ENCODE assay signal across 8 cellular contexts in genomic region chr17:48915459-48916282, GRCh38. TPM values are rescaled to one million over a fixed set of nuclear protein-coding genes. Genes with fewer than 3 reads are reported as not detected.
A peak's percentile ranks its signal among the peaks of the same experiment; 100 is the strongest.
DNase-seq lines count a peak whose midpoint lies in the region; ATAC-seq and TF ChIP-seq lines count a peak whose summit lies in the region.

No MANE protein-coding gene starts in this region.

- H3K27ac ChIP-seq in breast epithelium (peak overlapping the region; percentile 52 to 71), neutrophil (peak overlapping the region; percentile 41), endodermal cell (ENCODE audit: low read depth, low read length) (no peak overlapping the region)

- no peak overlapping the region for H3K27ac Mint-ChIP-seq in endodermal cell

- H3K27me3 ChIP-seq in breast epithelium (no peaks in the 10 kb centered on the region), neutrophil (no peaks in the 10 kb centered on the region), endodermal cell (ENCODE audit: control insufficient read depth, insufficient read depth, low read length, poor library complexity, severe bottlenecking) (no peaks in the 10 kb centered on the region)

- ATAC-seq in GM18505 (IDR thresholded peaks at IDR 0.05; ENCODE audit: unreplicated experiment) (peak; percentile 80), HG02763 (IDR thresholded peaks at IDR 0.05; ENCODE audit: unreplicated experiment) (peak; percentile 56)

- TF ChIP-seq CTCF in breast epithelium (IDR thresholded peaks at IDR 0.05) (no peak), neutrophil (IDR thresholded peaks at IDR 0.05) (no peak), endodermal cell (conservative IDR thresholded peaks at IDR 0.05) (no peak)

- H3K4me3 ChIP-seq in breast epithelium (no peak overlapping the region), neutrophil (ENCODE audit: low read depth in 1 of 2, low read length in 1 of 2) (no peak overlapping the region), endodermal cell (ENCODE audit: low read length) (no peak overlapping the region)

- TF ChIP-seq POLR2A in GM18505 (IDR thresholded peaks at IDR 0.05; ENCODE audit: borderline replicate concordance, extremely low read depth, insufficient read depth, insufficient read length), result peak; percentile 39
- no peak for TF ChIP-seq POLR2A in breast epithelium (IDR thresholded peaks at IDR 0.05)

- H3K9ac ChIP-seq in endodermal cell (ENCODE audit: extremely low read depth, low read length, poor library complexity, severe bottlenecking), result no peak overlapping the region

- peaks cover 74% of the 10 kb centered on the region for H3K36me3 Mint-ChIP-seq in endodermal cell (ENCODE audit: low read depth)

- H3K9me3 Mint-ChIP-seq in endodermal cell, result no peaks in the 10 kb centered on the region

- peaks cover 8% of the 10 kb centered on the region for H3K4me1 Mint-ChIP-seq in endodermal cell

- H3K4me1 ChIP-seq in breast epithelium (no peaks in the 10 kb centered on the region), neutrophil (ENCODE audit: control insufficient read depth in 1 of 2, insufficient read depth in 1 of 2, low read depth in 1 of 2, low read length in 1 of 2) (peaks cover 0 to 5% of the 10 kb centered on the region in 2 experiments), endodermal cell (ENCODE audit: control insufficient read depth, insufficient read depth, low read length) (no peaks in the 10 kb centered on the region)

- H3K9me3 ChIP-seq in breast epithelium (no peaks in the 10 kb centered on the region), neutrophil (no peaks in the 10 kb centered on the region), endodermal cell (ENCODE audit: control insufficient read depth, low read length) (no peaks in the 10 kb centered on the region)

- H3K27me3 Mint-ChIP-seq in endodermal cell (ENCODE audit: insufficient read depth), result no peaks in the 10 kb centered on the region

- intact Hi-C loops in breast epithelium (cut with DNase I; ENCODE audit: low total_unique reads), result no loop called here

- peak; percentile 86 for DNase-seq in SIG-M5 treated with dmso at 0.1 percent for 504 hours (lab: John Stamatoyannopoulos, UW; ENCODE audit: unreplicated experiment)
- DNase-seq in breast epithelium (ENCODE audit: low spot score in 2 of 2), result no peak
- DNase-seq in DMS53 treated with DMSO at 0.1 percent for 48 hours (lab: John Stamatoyannopoulos, UW; ENCODE audit: unreplicated experiment), result no peak
- no peak for DNase-seq in endodermal cell
- DNase-seq in NCI-H128 (lab: John Stamatoyannopoulos, UW; ENCODE audit: unreplicated experiment), result no peak

- H3K36me3 ChIP-seq in breast epithelium (peaks cover 4% of the 10 kb centered on the region), neutrophil (peaks cover 88% of the 10 kb centered on the region), endodermal cell (ENCODE audit: control insufficient read depth, insufficient read depth, low read length) (peaks cover 92% of the 10 kb centered on the region)

- WGBS in endodermal cell (ENCODE audit: insufficient coverage in 1 of 2, insufficient read length in 1 of 2), 2 experiments, result 93 to 98% methylated on average over 2 to 3 of the region's 5 CpGs

- H3K4me3 Mint-ChIP-seq in endodermal cell, result no peak overlapping the region

RNA-seq across cellular contexts. Expression of gene UBE2Z, which starts 7.5 kb away (rescaled TPM):
- 10 to 100 TPM; 45.9 to 70.1 (median 64.2) TPM for total RNA-seq in breast epithelium
- 10 to 100 TPM; 90.2 to 99.0 TPM for total RNA-seq in endodermal cell
- 52.5 TPM for polyA plus RNA-seq in endodermal cell (2013, experiment 1 of 2)
- 46.2 TPM for polyA plus RNA-seq in endodermal cell (2013, experiment 2 of 2)

RNA-seq across cellular contexts. Expression of gene ATP5MC1, which starts 23.1 kb away (rescaled TPM):
- 10 to 100 TPM; 55.5 to 85.2 (median 81.6) TPM for total RNA-seq in breast epithelium
- total RNA-seq in endodermal cell, result 10 to 100 TPM; 52.9 to 59.8 TPM
- polyA plus RNA-seq in endodermal cell (2013, experiment 1 of 2), result 91.4 TPM
- 91.8 TPM for polyA plus RNA-seq in endodermal cell (2013, experiment 2 of 2)

RNA-seq across cellular contexts. Expression of gene SNF8, which starts 29.0 kb away (rescaled TPM):
- 10 to 100 TPM; 75.7 to 83.4 (median 76.7) TPM for total RNA-seq in breast epithelium
- 100 to 1,000 TPM; 152 to 175 TPM for total RNA-seq in endodermal cell
- polyA plus RNA-seq in endodermal cell (2013, experiment 1 of 2), result 107 TPM
- 101 TPM for polyA plus RNA-seq in endodermal cell (2013, experiment 2 of 2)

RNA-seq across cellular contexts. Expression of gene GIP, which starts 52.7 kb away (rescaled TPM):
- not detected for total RNA-seq in breast epithelium
- total RNA-seq in endodermal cell, result 1 to 10 TPM in 1 of 2 donors, not detected in 1; 1.1 TPM
- polyA plus RNA-seq in endodermal cell (2013, experiment 1 of 2), result not detected
- polyA plus RNA-seq in endodermal cell (2013, experiment 2 of 2), result 0.87 TPM
